Comparison of ENCODE assay signal across 8 cellular contexts in genomic region chr1:178726545-178726944, GRCh38. TPM values are rescaled to one million over a fixed set of nuclear protein-coding genes. Genes with fewer than 3 reads are reported as not detected.
DNase-seq lines count a peak whose midpoint lies in the region; ATAC-seq and TF ChIP-seq lines count a peak whose summit lies in the region.

No MANE protein-coding gene starts in this region.

- H3K9me3 ChIP-seq in tibial artery, result peaks cover 0 to 3% (median 0%) of the 10 kb centered on the region in 3 donors

- H3K9me3 Mint-ChIP-seq in activated CD8-positive, alpha-beta memory T cell treated with anti-CD3 and anti-CD28 coated beads, Interleukin-2, amount 10 ng/mL, durations not matched to agents 7 days and 5 days (ENCODE audit: low read depth), result no peaks in the 10 kb centered on the region
- H3K9me3 Mint-ChIP-seq in activated CD4-positive, alpha-beta memory T cell treated with anti-CD3 and anti-CD28 coated beads, Interleukin-2, amount 10 ng/mL, durations not matched to agents 7 days and 5 days, result no peaks in the 10 kb centered on the region

- H3K4me3 Mint-ChIP-seq in activated CD8-positive, alpha-beta memory T cell treated with anti-CD3 and anti-CD28 coated beads, Interleukin-2, amount 10 ng/mL, durations not matched to agents 7 days and 5 days, result peak overlapping the region; percentile 75
- peak overlapping the region; percentile 69 for H3K4me3 Mint-ChIP-seq in activated CD4-positive, alpha-beta memory T cell treated with anti-CD3 and anti-CD28 coated beads, Interleukin-2, amount 10 ng/mL, durations not matched to agents 7 days and 5 days

- no peak for TF ChIP-seq CTCF in kidney epithelial cell (IDR thresholded peaks at IDR 0.05; ENCODE audit: insufficient read depth, low read length, poor library complexity, severe bottlenecking)
- TF ChIP-seq CTCF in tibial artery (IDR thresholded peaks at IDR 0.05), result no peak

- no peak for DNase-seq in activated CD8-positive, alpha-beta memory T cell treated with anti-CD3 and anti-CD28 coated beads, Interleukin-2, amount 10 ng/mL, durations not matched to agents 7 days and 5 days
- no peak for DNase-seq in activated CD8-positive, alpha-beta memory T cell treated with anti-CD3 and anti-CD28 coated beads, Interleukin-2, amount 50 U/mL, for 48 hours
- no peak for DNase-seq in activated CD4-positive, alpha-beta memory T cell treated with anti-CD3 and anti-CD28 coated beads, Interleukin-2, amount 10 ng/mL, durations not matched to agents 7 days and 5 days
- no peak for DNase-seq in kidney epithelial cell (ENCODE audit: low read depth)
- DNase-seq in tibial artery, result no peak
- no peak for DNase-seq in activated gamma-delta T cell (lab: John Stamatoyannopoulos, UW)
- no peak for DNase-seq in putamen (ENCODE audit: low spot score)

- ATAC-seq in activated CD8-positive, alpha-beta memory T cell treated with anti-CD3 and anti-CD28 coated beads, Interleukin-2, amount 10 ng/mL, durations not matched to agents 7 days and 5 days, result no peak
- no peak for ATAC-seq in HG03039 (IDR thresholded peaks at IDR 0.05; ENCODE audit: unreplicated experiment)

- no peak overlapping the region for H3K27ac ChIP-seq in tibial artery

- H3K36me3 ChIP-seq in kidney epithelial cell (ENCODE audit: control insufficient read depth, insufficient read depth, low read length), result no peaks in the 10 kb centered on the region
- H3K36me3 ChIP-seq in tibial artery, result no peaks in the 10 kb centered on the region

- CTCF ChIA-PET in activated CD8-positive, alpha-beta memory T cell treated with anti-CD3 and anti-CD28 coated beads, Interleukin-2, amount 10 ng/mL, durations not matched to agents 7 days and 5 days (lab: Charles Lee), result interaction anchor here (1.0 to 1.4 kb wide), 2 partner anchors 9 to 185 kb away, joined by 3 to 4 read pairs; no protein-coding TSS in a partner anchor
- CTCF ChIA-PET in activated CD4-positive, alpha-beta memory T cell treated with anti-CD3 and anti-CD28 coated beads, Interleukin-2, amount 10 ng/mL, durations not matched to agents 7 days and 5 days (lab: Charles Lee), result interaction anchor here (0.7 to 1.5 kb wide), 4 partner anchors 9 to 185 kb away, joined by 3 to 6 read pairs (median 4); no protein-coding TSS in a partner anchor

- H3K27me3 Mint-ChIP-seq in activated CD8-positive, alpha-beta memory T cell treated with anti-CD3 and anti-CD28 coated beads, Interleukin-2, amount 10 ng/mL, durations not matched to agents 7 days and 5 days, result peaks cover 44% of the 10 kb centered on the region
- H3K27me3 Mint-ChIP-seq in activated CD4-positive, alpha-beta memory T cell treated with anti-CD3 and anti-CD28 coated beads, Interleukin-2, amount 10 ng/mL, durations not matched to agents 7 days and 5 days, result peaks cover 30% of the 10 kb centered on the region

- H3K27ac Mint-ChIP-seq in activated CD8-positive, alpha-beta memory T cell treated with anti-CD3 and anti-CD28 coated beads, Interleukin-2, amount 10 ng/mL, durations not matched to agents 7 days and 5 days, result no peak overlapping the region
- H3K27ac Mint-ChIP-seq in activated CD4-positive, alpha-beta memory T cell treated with anti-CD3 and anti-CD28 coated beads, Interleukin-2, amount 10 ng/mL, durations not matched to agents 7 days and 5 days, result no peak overlapping the region

- intact Hi-C loops in tibial artery (cut with DNase I; ENCODE audit: low total_unique reads), result no loop called here

- no peaks in the 10 kb centered on the region for H3K36me3 Mint-ChIP-seq in activated CD8-positive, alpha-beta memory T cell treated with anti-CD3 and anti-CD28 coated beads, Interleukin-2, amount 10 ng/mL, durations not matched to agents 7 days and 5 days
- no peaks in the 10 kb centered on the region for H3K36me3 Mint-ChIP-seq in activated CD4-positive, alpha-beta memory T cell treated with anti-CD3 and anti-CD28 coated beads, Interleukin-2, amount 10 ng/mL, durations not matched to agents 7 days and 5 days (ENCODE audit: low read depth)

- H3K4me3 ChIP-seq in kidney epithelial cell (ENCODE audit: low read depth, low read length) (peak overlapping the region; percentile 88), tibial artery (peak overlapping the region; percentile 63 to 71)

- H3K27me3 ChIP-seq in kidney epithelial cell (ENCODE audit: control insufficient read depth, insufficient read depth, low read length) (no peaks in the 10 kb centered on the region), tibial artery (no peaks in the 10 kb centered on the region)

- POLR2A ChIA-PET in activated CD4-positive, alpha-beta memory T cell treated with anti-CD3 and anti-CD28 coated beads, Interleukin-2, amount 10 ng/mL, durations not matched to agents 7 days and 5 days (lab: Charles Lee), result no interaction called here

- H3K4me1 ChIP-seq in tibial artery, result peaks cover 0 to 14% (median 8%) of the 10 kb centered on the region in 4 donors

- H3K4me1 Mint-ChIP-seq in activated CD8-positive, alpha-beta memory T cell treated with anti-CD3 and anti-CD28 coated beads, Interleukin-2, amount 10 ng/mL, durations not matched to agents 7 days and 5 days, result peaks cover 10% of the 10 kb centered on the region
- H3K4me1 Mint-ChIP-seq in activated CD4-positive, alpha-beta memory T cell treated with anti-CD3 and anti-CD28 coated beads, Interleukin-2, amount 10 ng/mL, durations not matched to agents 7 days and 5 days, result peaks cover 10% of the 10 kb centered on the region

RNA-seq across cellular contexts. Expression of gene RALGPS2, which starts 1.5 kb away (rescaled TPM):
- total RNA-seq in activated CD8-positive, alpha-beta memory T cell treated with anti-CD3 and anti-CD28 coated beads, Interleukin-2, amount 10 ng/mL, durations not matched to agents 7 days and 5 days, result 1 to 10 TPM; 1.4 to 1.9 TPM
- 1 to 10 TPM; 2.2 to 3.0 TPM for total RNA-seq in activated CD4-positive, alpha-beta memory T cell treated with anti-CD3 and anti-CD28 coated beads, Interleukin-2, amount 10 ng/mL, durations not matched to agents 7 days and 5 days
- 9.7 and 11.6 TPM in 2 replicates for total RNA-seq in kidney epithelial cell
